ENCODE assay signal across 16 cellular contexts in the genomic region with DNA sequence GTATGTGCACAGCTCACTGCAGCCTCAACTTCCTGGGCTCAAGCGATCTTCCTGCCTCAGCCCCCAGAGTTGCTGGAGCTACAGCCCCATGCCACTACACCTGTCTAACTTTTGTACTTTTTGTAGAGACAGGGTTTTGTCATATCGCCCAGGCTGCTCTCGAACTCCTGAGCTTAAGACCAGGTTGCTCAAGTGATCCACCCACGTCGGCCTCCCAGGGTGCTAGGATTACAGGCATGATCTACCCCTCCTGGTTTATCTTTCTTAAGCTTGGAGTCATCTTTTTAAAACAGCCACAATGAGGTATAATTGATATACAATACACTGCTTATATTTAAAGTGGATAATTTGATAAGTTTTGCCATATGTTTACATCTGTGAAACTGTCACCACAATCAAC. TPM values are rescaled to one million over a fixed set of nuclear protein-coding genes. Genes with fewer than 3 reads are reported as not detected.
DNase-seq lines count a peak whose midpoint lies in the region; ATAC-seq and TF ChIP-seq lines count a peak whose summit lies in the region.
"Had no signal": no experiment of that assay in that cellular context is flagged by ENCODE, and none has a peak within 500 bp of the region (broad histone marks: within the 10 kb centered on the region; RNA-seq: fewer than 3 reads in every experiment).

No MANE protein-coding gene starts in this region.

- intact Hi-C loops in colonic mucosa (cut with DNase I) (loop anchor here (5.0 kb wide), 1 partner anchor 343 kb away; no protein-coding TSS in a partner anchor), transverse colon (cut with DNase I; ENCODE audit: low total_unique reads) (loop anchor here (5.0 kb wide), 1 partner anchor 83 kb away; no protein-coding TSS in a partner anchor)
- intact Hi-C loops in naive thymus-derived CD4-positive, alpha-beta T cell (cut with micrococcal nuclease) = loop anchor here (5.0 to 10.0 kb wide), 4 partner anchors 37 to 78 kb away; no protein-coding TSS in a partner anchor

- peak overlapping the region in 5 of 9 donors; percentile 43 to 63 (median 51) for H3K27ac Mint-ChIP-seq in naive thymus-derived CD4-positive, alpha-beta T cell
- no peak overlapping the region for H3K27ac Mint-ChIP-seq in neural progenitor cell

- H3K9me3 ChIP-seq in SK-N-MC (ENCODE audit: low read depth, low read length) = no peaks in the 10 kb centered on the region
- H3K9me3 ChIP-seq in colonic mucosa = no peaks in the 10 kb centered on the region
- no peaks in the 10 kb centered on the region for H3K9me3 ChIP-seq in naive thymus-derived CD4-positive, alpha-beta T cell (ENCODE audit: control insufficient read depth in 2 of 3, low read length in 3 of 3)
- no peaks in the 10 kb centered on the region for H3K9me3 ChIP-seq in transverse colon
- H3K9me3 ChIP-seq in neural progenitor cell (ENCODE audit: low read depth) = no peaks in the 10 kb centered on the region
- H3K9me3 ChIP-seq: BLaER1, MG63 had no signal

- no peak overlapping the region for H3K4me3 Mint-ChIP-seq in naive thymus-derived CD4-positive, alpha-beta T cell
- H3K4me3 Mint-ChIP-seq in neural progenitor cell = no peak overlapping the region

- H3K4me1 ChIP-seq in colonic mucosa (peaks cover 5% of the 10 kb centered on the region), transverse colon (peaks cover 18 to 41% (median 27%) of the 10 kb centered on the region in 4 donors), neural progenitor cell (peaks cover 21% of the 10 kb centered on the region)
- H3K4me1 ChIP-seq in naive thymus-derived CD4-positive, alpha-beta T cell (ENCODE audit: control insufficient read depth in 2 of 2, insufficient read depth in 2 of 2, low read length in 2 of 2) = peaks cover 3% of the 10 kb centered on the region in 2 donors

- H3K27ac ChIP-seq in SK-N-MC = 0 out of 2 replicates have a peak overlapping the region, but pooled peaks have one; percentile 9
- H3K27ac ChIP-seq in colonic mucosa = peak overlapping the region; percentile 12
- H3K27ac ChIP-seq in naive thymus-derived CD4-positive, alpha-beta T cell (ENCODE audit: low read depth, low read length) = no peak overlapping the region
- H3K27ac ChIP-seq in transverse colon = peak overlapping the region; percentile 21 to 50 (median 31)
- H3K27ac ChIP-seq in neural progenitor cell = no peak overlapping the region
- H3K27ac ChIP-seq: BLaER1, RWPE1 had no signal

- no peak for TF ChIP-seq EP300 in transverse colon (IDR thresholded peaks at IDR 0.05; ENCODE audit: low read depth)

- in situ Hi-C loops in transverse colon (cut with MboI; ENCODE audit: low pct_ligation_motif_present in 1 of 4, low pct_unique_long_range_greater_than_20kb in 1 of 4, low sequenced_read_pairs in 3 of 4) = loop anchor here in 2 of 4 donors (10.0 kb wide), 2 partner anchors 335 to 345 kb away; partner anchors contain the start of gene FBXO28 (in 1 of the 2)

- H3K4me1 Mint-ChIP-seq in naive thymus-derived CD4-positive, alpha-beta T cell = peaks cover 8 to 24% (median 12%) of the 10 kb centered on the region in 7 donors
- H3K4me1 Mint-ChIP-seq in neural progenitor cell = peaks cover 30% of the 10 kb centered on the region

- H3K9ac ChIP-seq in SK-N-MC (ENCODE audit: insufficient read length) (no peak overlapping the region), colonic mucosa (ENCODE audit: low read depth in 2 of 2, low read length in 2 of 2) (no peak overlapping the region), neural progenitor cell (no peak overlapping the region)
- H3K9ac ChIP-seq: BLaER1 had no signal

- no peak overlapping the region for H3K4me2 ChIP-seq in neural progenitor cell
- H3K4me2 ChIP-seq: BLaER1 had no signal

- no peaks in the 10 kb centered on the region for H3K9me3 Mint-ChIP-seq in naive thymus-derived CD4-positive, alpha-beta T cell
- H3K9me3 Mint-ChIP-seq in neural progenitor cell = no peaks in the 10 kb centered on the region

- H4K20me1 ChIP-seq in neural progenitor cell (ENCODE audit: low read depth) = no peaks in the 10 kb centered on the region
- H4K20me1 ChIP-seq: BLaER1 had no signal

- POLR2A ChIA-PET in naive thymus-derived CD4-positive, alpha-beta T cell (lab: Charles Lee) = interaction anchor here (1.8 kb wide), 1 partner anchor 25 kb away, joined by 5 read pairs; the partner anchor contains the start of gene WDR26

- TF ChIP-seq POLR2A in transverse colon (IDR thresholded peaks at IDR 0.05) = no peak

- no peak overlapping the region for H2AFZ ChIP-seq in neural progenitor cell (replicated peaks)

- DNase-seq in SK-N-MC (ENCODE audit: low read depth, low spot score) (no peak), colonic mucosa (no peak), transverse colon (no peak), ecto neural progenitor cell (ENCODE audit: low spot score) (no peak), neural progenitor cell (ENCODE audit: low spot score) (no peak)
- DNase-seq in naive thymus-derived CD4-positive, alpha-beta T cell = no peak
- DNase-seq in activated CD4-positive, alpha-beta T cell treated with anti-CD3 and anti-CD28 coated beads, Interleukin-2, amount 50 U/mL, for 48 hours = no peak
- DNase-seq: MG63; NCI-H1092 treated with DMSO at 0.1 percent for 48 hours; NCI-H1694 treated with DMSO at 0.1 percent for 48 hours; NCI-H69; NK-92 treated with Interleukin-12 subunit alpha and Interleukin-12 subunit beta, amount 100 ng/mL, for 24 hours; OCI-M1 had no signal

- H3F3A ChIP-seq in neural progenitor cell (ENCODE audit: low read depth) = peaks cover 14% of the 10 kb centered on the region

- H3K4me3 ChIP-seq in SK-N-MC = no peak overlapping the region
- H3K4me3 ChIP-seq in colonic mucosa = no peak overlapping the region
- H3K4me3 ChIP-seq in naive thymus-derived CD4-positive, alpha-beta T cell (ENCODE audit: low read length) = no peak overlapping the region
- no peak overlapping the region for H3K4me3 ChIP-seq in transverse colon
- H3K4me3 ChIP-seq in neural progenitor cell = no peak overlapping the region
- H3K4me3 ChIP-seq: BLaER1, MG63 had no signal

- H3K27me3 ChIP-seq in colonic mucosa = no peaks in the 10 kb centered on the region
- H3K27me3 ChIP-seq in naive thymus-derived CD4-positive, alpha-beta T cell (ENCODE audit: control insufficient read depth in 2 of 2, insufficient read depth in 2 of 2, low read length in 2 of 2) = no peaks in the 10 kb centered on the region
- H3K27me3 ChIP-seq in transverse colon = no peaks in the 10 kb centered on the region
- no peaks in the 10 kb centered on the region for H3K27me3 ChIP-seq in neural progenitor cell
- H3K27me3 ChIP-seq: BLaER1, MG63 had no signal

- no peak for ATAC-seq in naive thymus-derived CD4-positive, alpha-beta T cell
- ATAC-seq: HepG2 had no signal

- CTCF ChIA-PET in naive thymus-derived CD4-positive, alpha-beta T cell (lab: Charles Lee) = interaction anchor here (0.6 to 1.3 kb wide), 7 partner anchors 21 to 1271 kb away, joined by 3 to 4 read pairs (median 3); no protein-coding TSS in a partner anchor

- no peaks in the 10 kb centered on the region for H3K27me3 Mint-ChIP-seq in naive thymus-derived CD4-positive, alpha-beta T cell
- no peaks in the 10 kb centered on the region for H3K27me3 Mint-ChIP-seq in neural progenitor cell (ENCODE audit: insufficient read depth, low read depth)

- H3K36me3 ChIP-seq in SK-N-MC (ENCODE audit: insufficient read depth, low read length) (no peaks in the 10 kb centered on the region), colonic mucosa (no peaks in the 10 kb centered on the region), transverse colon (no peaks in the 10 kb centered on the region), neural progenitor cell (no peaks in the 10 kb centered on the region)
- no peaks in the 10 kb centered on the region for H3K36me3 ChIP-seq in naive thymus-derived CD4-positive, alpha-beta T cell (ENCODE audit: control insufficient read depth in 2 of 3, insufficient read depth in 3 of 3, low read length in 3 of 3)
- H3K36me3 ChIP-seq: BLaER1 had no signal

- no peaks in the 10 kb centered on the region for H3K79me2 ChIP-seq in neural progenitor cell (ENCODE audit: low read depth)

- WGBS in transverse colon (ENCODE audit: low coverage in 1 of 2), 2 donors = 93% methylated on average over 5 of the region's 5 CpGs; no CpG with 5 or more reads in 1 of the 2 donors

- no peaks in the 10 kb centered on the region for H3K36me3 Mint-ChIP-seq in naive thymus-derived CD4-positive, alpha-beta T cell
- no peaks in the 10 kb centered on the region for H3K36me3 Mint-ChIP-seq in neural progenitor cell

- TF ChIP-seq CTCF in colonic mucosa (IDR thresholded peaks at IDR 0.05) (no peak), transverse colon (IDR thresholded peaks at IDR 0.05) (no peak), neural progenitor cell (IDR thresholded peaks at IDR 0.05) (no peak)

RNA-seq across cellular contexts. Expression of gene WDR26, which starts 25.3 kb away (rescaled TPM):
- total RNA-seq in colonic mucosa (10 to 100 TPM; 53.5 to 78.4 TPM), transverse colon (100 to 1,000 TPM in 3 of 4 donors, 10 to 100 TPM in 1; 77.4 to 127 (median 109) TPM), neural progenitor cell (ENCODE audit: low replicate concordance) (52.1 and 62.4 TPM in 2 replicates)
- total RNA-seq in naive thymus-derived CD4-positive, alpha-beta T cell = 100 to 1,000 TPM in 3 of 5 experiments, 10 to 100 TPM in 2; 80.5 to 164 (median 104) TPM
- 1 to 10 TPM; 1.7 to 3.1 TPM for polyA plus RNA-seq in naive thymus-derived CD4-positive, alpha-beta T cell

Comparison
In these comparisons a context has a peak if more than half of its experiments do, and no peak if none do; other contexts are left out.
1. H3K27ac ChIP-seq: peak in SK-N-MC (single experiment), colonic mucosa (single experiment) and transverse colon (4 of 4); none in naive thymus-derived CD4-positive, alpha-beta T cell (single experiment) and neural progenitor cell (single experiment).